14 cellular contexts compared by ENCODE assay signal in genomic region chr18:11887305-11888262, GRCh38. TPM values are rescaled to one million over a fixed set of nuclear protein-coding genes. Genes with fewer than 3 reads are reported as not detected.
DNase-seq lines count a peak whose midpoint lies in the region; ATAC-seq and TF ChIP-seq lines count a peak whose summit lies in the region.
"Had no signal": no experiment of that assay in that cellular context is flagged by ENCODE, and none has a peak within 500 bp of the region (broad histone marks: within the 10 kb centered on the region; RNA-seq: fewer than 3 reads in every experiment).

No MANE protein-coding gene starts in this region.

- no TSS peak for BruUV-seq in Calu3 (replicated peaks; lab: Mats Ljungman, UMichigan)

- CTCF ChIA-PET in Calu3 (lab: Charles Lee), result interaction anchor here (1.0 to 1.2 kb wide), 3 partner anchors 16 to 154 kb away, joined by 3 to 5 read pairs (median 5); no protein-coding TSS in a partner anchor
- CTCF ChIA-PET in CD8-positive, alpha-beta memory T cell (lab: Charles Lee), result interaction anchor here (1.0 to 1.2 kb wide), 2 partner anchors 13 to 16 kb away, joined by 3 read pairs; no protein-coding TSS in a partner anchor

- H3K4me3 ChIP-seq in CD8-positive, alpha-beta memory T cell (ENCODE audit: low read length), result no peak overlapping the region

- intact Hi-C loops in Calu3 (cut with micrococcal nuclease; ENCODE audit: unreplicated experiment), result no loop called here
- intact Hi-C loops in left ventricle myocardium superior (cut with micrococcal nuclease), result no loop called here

- H3K27ac Mint-ChIP-seq in Calu3 (ENCODE audit: unreplicated experiment), result peak overlapping the region; percentile 12
- peak overlapping the region; percentile 64 for H3K27ac Mint-ChIP-seq in central memory CD8-positive, alpha-beta T cell (ENCODE audit: low read depth)
- peak overlapping the region in 2 of 8 donors; percentile 51 to 82 for H3K27ac Mint-ChIP-seq in CD8-positive, alpha-beta memory T cell
- H3K27ac Mint-ChIP-seq: activated naive CD4-positive, alpha-beta T cell treated with anti-CD3 and anti-CD28 coated beads for 36 hours; nephron had no signal

- no peak for ATAC-seq in central memory CD8-positive, alpha-beta T cell (replicated peaks; ENCODE audit: extremely low read depth, poor library complexity, severe bottlenecking)
- ATAC-seq in HG02885 (IDR thresholded peaks at IDR 0.05; ENCODE audit: poor library complexity, unreplicated experiment) (no peak), HG02763 (IDR thresholded peaks at IDR 0.05; ENCODE audit: unreplicated experiment) (no peak), left ventricle myocardium superior (no peak)

- POLR2A ChIA-PET in CD8-positive, alpha-beta memory T cell (lab: Charles Lee), result no interaction called here

- no peaks in the 10 kb centered on the region for H3K4me1 ChIP-seq in CD8-positive, alpha-beta memory T cell (ENCODE audit: insufficient read depth, low read length)

- no peak overlapping the region for H3K27ac ChIP-seq in CD8-positive, alpha-beta memory T cell (ENCODE audit: low read depth, low read length)

- no peak overlapping the region for H3K4me3 Mint-ChIP-seq in Calu3 (ENCODE audit: low read depth, unreplicated experiment)
- H3K4me3 Mint-ChIP-seq in central memory CD8-positive, alpha-beta T cell, result no peak overlapping the region
- no peak overlapping the region for H3K4me3 Mint-ChIP-seq in CD8-positive, alpha-beta memory T cell
- H3K4me3 Mint-ChIP-seq: activated naive CD4-positive, alpha-beta T cell treated with anti-CD3 and anti-CD28 coated beads for 36 hours; nephron had no signal

- no peak for TF ChIP-seq CTCF in Calu3 (IDR thresholded peaks at IDR 0.05; ENCODE audit: unreplicated experiment)

- H3K4me1 Mint-ChIP-seq in Calu3 (ENCODE audit: low read depth, unreplicated experiment), result peaks cover 29% of the 10 kb centered on the region
- H3K4me1 Mint-ChIP-seq in central memory CD8-positive, alpha-beta T cell, result peaks cover 5% of the 10 kb centered on the region
- no peaks in the 10 kb centered on the region for H3K4me1 Mint-ChIP-seq in CD8-positive, alpha-beta memory T cell
- H3K4me1 Mint-ChIP-seq: nephron had no signal

- peaks cover 6% of the 10 kb centered on the region for H3K36me3 ChIP-seq in CD8-positive, alpha-beta memory T cell (ENCODE audit: insufficient read depth, low read length)

- peaks cover 10% of the 10 kb centered on the region for H3K36me3 Mint-ChIP-seq in Calu3 (ENCODE audit: insufficient read depth, unreplicated experiment)
- H3K36me3 Mint-ChIP-seq in central memory CD8-positive, alpha-beta T cell (ENCODE audit: insufficient read depth), result peaks cover 36% of the 10 kb centered on the region
- H3K36me3 Mint-ChIP-seq in CD8-positive, alpha-beta memory T cell, result peaks cover 0 to 78% (median 26%) of the 10 kb centered on the region in 3 donors

- H3K9me3 Mint-ChIP-seq in Calu3 (ENCODE audit: low read depth, unreplicated experiment), result no peaks in the 10 kb centered on the region
- H3K9me3 Mint-ChIP-seq in central memory CD8-positive, alpha-beta T cell, result no peaks in the 10 kb centered on the region
- H3K9me3 Mint-ChIP-seq in CD8-positive, alpha-beta memory T cell, result no peaks in the 10 kb centered on the region
- H3K9me3 Mint-ChIP-seq: activated naive CD4-positive, alpha-beta T cell treated with anti-CD3 and anti-CD28 coated beads for 36 hours; nephron had no signal

- DNase-seq in Calu3 (peak; percentile 30), NCI-H2196 (lab: John Stamatoyannopoulos, UW; ENCODE audit: unreplicated experiment) (peak; percentile 50), myocyte (ENCODE audit: low read depth) (peak; percentile 22), left ventricle myocardium superior (no peak)
- no peak for DNase-seq in central memory CD8-positive, alpha-beta T cell (ENCODE audit: low spot score in 2 of 2)
- DNase-seq in CD8-positive, alpha-beta memory T cell, result no peak
- DNase-seq: activated naive CD4-positive, alpha-beta T cell treated with anti-CD3 and anti-CD28 coated beads for 36 hours; DMS 273 treated with DMSO at 0.1 percent for 48 hours; effector CD4-positive, alpha-beta T cell; NCI-H524 treated with DMSO at 0.1 percent for 48 hours; stimulated activated CD4-positive, alpha-beta T cell treated with anti-CD3 and anti-CD28 coated beads, Interleukin-15, amount 100 ng/mL, for 24 hours had no signal

- no peaks in the 10 kb centered on the region for H3K9me3 ChIP-seq in CD8-positive, alpha-beta memory T cell (ENCODE audit: low read length)

- H3K27me3 Mint-ChIP-seq in Calu3 (ENCODE audit: unreplicated experiment), result peaks cover 2% of the 10 kb centered on the region
- H3K27me3 Mint-ChIP-seq in central memory CD8-positive, alpha-beta T cell, result no peaks in the 10 kb centered on the region
- H3K27me3 Mint-ChIP-seq in CD8-positive, alpha-beta memory T cell, result no peaks in the 10 kb centered on the region

- no peaks in the 10 kb centered on the region for H3K27me3 ChIP-seq in CD8-positive, alpha-beta memory T cell (ENCODE audit: insufficient read depth, low read length, poor library complexity, severe bottlenecking)

RNA-seq across cellular contexts. Expression of gene MPPE1, which starts 20.5 kb away (rescaled TPM):
- total RNA-seq in Calu3 (2022) (37.6 and 44.4 TPM in 2 replicates), myocyte (25.0 and 76.0 TPM in 2 replicates), left ventricle myocardium superior (34.4 TPM)
- polyA plus RNA-seq in myocyte (2012), result 32.4 TPM
- total RNA-seq in CD8-positive, alpha-beta memory T cell, result 10 to 100 TPM; 32.3 to 37.7 TPM
- polyA plus RNA-seq in CD8-positive, alpha-beta memory T cell, result 44.0 TPM

RNA-seq across cellular contexts. Expression of gene CHMP1B, which starts 36.4 kb away (rescaled TPM):
- total RNA-seq in Calu3 (2022) (44.4 and 47.2 TPM in 2 replicates), myocyte (46.1 and 52.9 TPM in 2 replicates), left ventricle myocardium superior (30.1 TPM)
- 35.0 TPM for polyA plus RNA-seq in myocyte (2012)
- 10 to 100 TPM; 24.5 to 24.9 TPM for total RNA-seq in CD8-positive, alpha-beta memory T cell
- 55.2 TPM for polyA plus RNA-seq in CD8-positive, alpha-beta memory T cell

Comparison
In these comparisons a context has a peak if more than half of its experiments do, and no peak if none do; other contexts are left out.
1. DNase-seq: peak in Calu3 (single experiment), NCI-H2196 (single experiment) and myocyte (single experiment); none in central memory CD8-positive, alpha-beta T cell (0 of 2), CD8-positive, alpha-beta memory T cell (0 of 5) and left ventricle myocardium superior (single experiment).